ENCODE assay signal across 1 cellular context in genomic region chr5:179759961-179760541, GRCh38.
TF ChIP-seq lines count a peak whose summit lies in the region.

No MANE protein-coding gene starts in this region.

TF ChIP-seq in H1, 55 proteins besides CTCF, POLR2A, EP300 and RAD21:
- TF ChIP-seq ATF2 (IDR thresholded peaks at IDR 0.05; ENCODE audit: low read length) (no peak), JUN (IDR thresholded peaks at IDR 0.05; ENCODE audit: low read depth, low read length) (no peak), KDM5A (IDR thresholded peaks at IDR 0.05; ENCODE audit: low read length) (no peak), TEAD4 (IDR thresholded peaks at IDR 0.05; ENCODE audit: low read depth, low read length) (no peak), CHD1 (IDR thresholded peaks at IDR 0.05; ENCODE audit: low read depth, low read length) (no peak), HDAC2 (IDR thresholded peaks at IDR 0.05; ENCODE audit: borderline replicate concordance in 1 of 2, low read depth in 2 of 2, low read length in 2 of 2) (no peak), TBP (IDR thresholded peaks at IDR 0.05; ENCODE audit: low read depth, low read length) (no peak), RNF2 (IDR thresholded peaks at IDR 0.05; ENCODE audit: borderline replicate concordance, low read depth, low read length, missing control alignments, poor library complexity, severe bottlenecking) (no peak), SRF (IDR thresholded peaks at IDR 0.05; ENCODE audit: low read depth, low read length) (no peak), GABPA (IDR thresholded peaks at IDR 0.05; ENCODE audit: borderline replicate concordance, insufficient read depth, low read length) (no peak), ZNF274 (IDR thresholded peaks at IDR 0.05; ENCODE audit: borderline replicate concordance, extremely low read depth, low read length) (no peak), HDAC6 (IDR thresholded peaks at IDR 0.05; ENCODE audit: low read depth, low read length) (no peak), JUND (IDR thresholded peaks at IDR 0.05; ENCODE audit: low read length) (no peak), BACH1 (IDR thresholded peaks at IDR 0.05; ENCODE audit: low read length) (no peak), ATF3 (IDR thresholded peaks at IDR 0.05; ENCODE audit: insufficient read depth, low read depth, low read length) (no peak), SUZ12 (IDR thresholded peaks at IDR 0.05; ENCODE audit: low read length) (no peak)
- TF ChIP-seq, protein P1, sequence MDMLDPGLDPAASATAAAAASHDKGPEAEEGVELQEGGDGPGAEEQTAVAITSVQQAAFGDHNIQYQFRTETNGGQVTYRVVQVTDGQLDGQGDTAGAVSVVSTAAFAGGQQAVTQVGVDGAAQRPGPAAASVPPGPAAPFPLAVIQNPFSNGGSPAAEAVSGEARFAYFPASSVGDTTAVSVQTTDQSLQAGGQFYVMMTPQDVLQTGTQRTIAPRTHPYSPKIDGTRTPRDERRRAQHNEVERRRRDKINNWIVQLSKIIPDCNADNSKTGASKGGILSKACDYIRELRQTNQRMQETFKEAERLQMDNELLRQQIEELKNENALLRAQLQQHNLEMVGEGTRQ (IDR thresholded peaks at IDR 0.05; ENCODE audit: low read length): no peak
